Comparison of ENCODE assay signal across 18 cellular contexts in genomic region chr12:87704374-87704773, GRCh38.
"Had no signal": no experiment of that assay in that cellular context is flagged by ENCODE, and none has a peak within 500 bp of the region (broad histone marks: within the 10 kb centered on the region; RNA-seq: fewer than 3 reads in every experiment).

No MANE protein-coding gene starts in this region.

- H3K27ac ChIP-seq: adrenal gland, dorsolateral prefrontal cortex, esophagus muscularis mucosa, parathyroid adenoma, thoracic aorta had no signal

- H3K9me3 ChIP-seq: adrenal gland, esophagus muscularis mucosa, thoracic aorta had no signal

- H3K4me1 Mint-ChIP-seq: activated naive CD4-positive, alpha-beta T cell treated with anti-CD3 and anti-CD28 coated beads, Interleukin-2, amount 50 U/mL, for 24 hours; naive thymus-derived CD8-positive, alpha-beta T cell; stimulated activated effector memory CD8-positive, alpha-beta T cell treated with anti-CD3 and anti-CD28 coated beads, Interleukin-12 subunit alpha, Interleukin-12 subunit beta, amount 100 ng/mL, for 72 hours had no signal

- H3K4me3 Mint-ChIP-seq: activated CD8-positive, alpha-beta T cell treated with anti-CD3 and anti-CD28 coated beads for 36 hours; activated naive CD4-positive, alpha-beta T cell treated with anti-CD3 and anti-CD28 coated beads, Interleukin-2, amount 50 U/mL, for 24 hours; naive thymus-derived CD8-positive, alpha-beta T cell; stimulated activated effector memory CD8-positive, alpha-beta T cell treated with anti-CD3 and anti-CD28 coated beads, Interleukin-12 subunit alpha, Interleukin-12 subunit beta, amount 100 ng/mL, for 72 hours; WTC11 had no signal

- H3K27ac Mint-ChIP-seq: activated CD8-positive, alpha-beta T cell treated with anti-CD3 and anti-CD28 coated beads for 36 hours; activated naive CD4-positive, alpha-beta T cell treated with anti-CD3 and anti-CD28 coated beads, Interleukin-2, amount 50 U/mL, for 24 hours; naive thymus-derived CD8-positive, alpha-beta T cell; stimulated activated effector memory CD8-positive, alpha-beta T cell treated with anti-CD3 and anti-CD28 coated beads, Interleukin-12 subunit alpha, Interleukin-12 subunit beta, amount 100 ng/mL, for 72 hours; WTC11 had no signal

- H3K9me3 Mint-ChIP-seq: activated naive CD4-positive, alpha-beta T cell treated with anti-CD3 and anti-CD28 coated beads, Interleukin-2, amount 50 U/mL, for 24 hours had no signal

- H3K36me3 ChIP-seq: adrenal gland, esophagus muscularis mucosa, thoracic aorta had no signal

- H3K4me3 ChIP-seq: adrenal gland, dorsolateral prefrontal cortex, esophagus muscularis mucosa, thoracic aorta had no signal

- H3K27me3 Mint-ChIP-seq: activated CD8-positive, alpha-beta T cell treated with anti-CD3 and anti-CD28 coated beads for 36 hours; activated naive CD4-positive, alpha-beta T cell treated with anti-CD3 and anti-CD28 coated beads, Interleukin-2, amount 50 U/mL, for 24 hours; naive thymus-derived CD8-positive, alpha-beta T cell had no signal

- H3K27me3 ChIP-seq: adrenal gland, esophagus muscularis mucosa had no signal

- DNase-seq: activated CD4-positive, alpha-beta T cell treated with anti-CD3 and anti-CD28 coated beads for 4 hours; activated CD8-positive, alpha-beta memory T cell treated with anti-CD3 and anti-CD28 coated beads, Interleukin-2, amount 50 U/mL, for 4 hours; activated CD8-positive, alpha-beta T cell treated with anti-CD3 and anti-CD28 coated beads for 36 hours; activated effector memory CD4-positive, alpha-beta T cell treated with anti-CD3 and anti-CD28 coated beads, Interleukin-2, amount 50 U/mL, for 16 hours; activated T-cell treated with anti-CD3 and anti-CD28 coated beads, Interleukin-2, amount 50 U/mL, for 48 hours; adrenal gland; dorsolateral prefrontal cortex; hypothalamus; left ventricle myocardium superior; mesenchymal stem cell; naive thymus-derived CD8-positive, alpha-beta T cell had no signal

- H3K4me1 ChIP-seq: adrenal gland, esophagus muscularis mucosa, parathyroid adenoma had no signal

- ATAC-seq: activated CD8-positive, alpha-beta T cell treated with anti-CD3 and anti-CD28 coated beads for 36 hours; left ventricle myocardium superior; naive thymus-derived CD8-positive, alpha-beta T cell; stimulated activated effector memory CD8-positive, alpha-beta T cell treated with anti-CD3 and anti-CD28 coated beads, Interleukin-12 subunit alpha, Interleukin-12 subunit beta, amount 100 ng/mL, for 72 hours; WTC11 had no signal

- H3K36me3 Mint-ChIP-seq: activated naive CD4-positive, alpha-beta T cell treated with anti-CD3 and anti-CD28 coated beads, Interleukin-2, amount 50 U/mL, for 24 hours; naive thymus-derived CD8-positive, alpha-beta T cell; stimulated activated effector memory CD8-positive, alpha-beta T cell treated with anti-CD3 and anti-CD28 coated beads, Interleukin-12 subunit alpha, Interleukin-12 subunit beta, amount 100 ng/mL, for 72 hours had no signal

- FAIRE-seq: TTC549 had no signal
